In genomic region chr2:27298391-27299080, GRCh38 we compare ENCODE assay signal across 30 cellular contexts. TPM values are rescaled to one million over a fixed set of nuclear protein-coding genes. Genes with fewer than 3 reads are reported as not detected.
DNase-seq lines count a peak whose midpoint lies in the region; ATAC-seq, FAIRE-seq and TF ChIP-seq lines count a peak whose summit lies in the region.
"Had no signal": no experiment of that assay in that cellular context is flagged by ENCODE, and none has a peak within 500 bp of the region (broad histone marks: within the 10 kb centered on the region; RNA-seq: fewer than 3 reads in every experiment).

No MANE protein-coding gene starts in this region.

- intact Hi-C loops in MCF 10A (cut with micrococcal nuclease) (no loop called here), breast epithelium (cut with DNase I; ENCODE audit: low total_unique reads) (no loop called here), PC-9 (cut with micrococcal nuclease; ENCODE audit: unreplicated experiment) (no loop called here)

- no peaks in the 10 kb centered on the region for H3K79me2 ChIP-seq in astrocyte (ENCODE audit: insufficient read depth, low read length)
- no peaks in the 10 kb centered on the region for H3K79me2 ChIP-seq in PC-9 (ENCODE audit: low read depth)

- H3K9ac ChIP-seq in astrocyte (ENCODE audit: low read length) (no peak overlapping the region), skeletal muscle tissue (ENCODE audit: low read depth in 1 of 3, low read length in 3 of 3) (peak overlapping the region in 2 of 3 donors; percentile 14 to 33)

- H3K4me3 Mint-ChIP-seq in MCF 10A (ENCODE audit: unreplicated experiment) (no peak overlapping the region), astrocyte (ENCODE audit: unreplicated experiment) (peak overlapping the region; percentile 13), osteocyte (ENCODE audit: unreplicated experiment) (no peak overlapping the region)
- H3K4me3 Mint-ChIP-seq: activated CD4-positive, alpha-beta T cell treated with anti-CD3 and anti-CD28 coated beads, Interleukin-2, amount 10 ng/mL, durations not matched to agents 7 days and 5 days; activated T-cell treated with anti-CD3 and anti-CD28 coated beads, Interleukin-2, amount 50 U/mL, for 24 hours; B cell; CD8-positive, alpha-beta memory T cell; H9; memory B cell; stimulated activated naive CD8-positive, alpha-beta T cell treated with anti-CD3 and anti-CD28 coated beads, Interleukin-15, Interleukin-2, amounts not matched to agents 100 ng/mL and 50 ng/mL, for 24 hours had no signal

- H3K36me3 Mint-ChIP-seq in MCF 10A (ENCODE audit: insufficient read depth, unreplicated experiment) (no peaks in the 10 kb centered on the region), astrocyte (ENCODE audit: low read depth, unreplicated experiment) (no peaks in the 10 kb centered on the region), osteocyte (ENCODE audit: unreplicated experiment) (no peaks in the 10 kb centered on the region)
- H3K36me3 Mint-ChIP-seq: CD8-positive, alpha-beta memory T cell; memory B cell had no signal

- no peaks in the 10 kb centered on the region for H3K9me3 ChIP-seq in breast epithelium
- H3K9me3 ChIP-seq in astrocyte (ENCODE audit: insufficient read depth, low read depth, low read length): no peaks in the 10 kb centered on the region
- H3K9me3 ChIP-seq in skeletal muscle tissue (ENCODE audit: control insufficient read depth in 3 of 3, low read length in 3 of 3): no peaks in the 10 kb centered on the region
- no peaks in the 10 kb centered on the region for H3K9me3 ChIP-seq in PC-9 (ENCODE audit: insufficient read depth, low read depth)
- H3K9me3 ChIP-seq: neutrophil, thoracic aorta, vagina had no signal

- TF ChIP-seq POLR2A in breast epithelium (IDR thresholded peaks at IDR 0.05): no peak

- H3K4me1 ChIP-seq in breast epithelium (no peaks in the 10 kb centered on the region), astrocyte (ENCODE audit: insufficient read depth, low read length) (peaks cover under 1% of the 10 kb centered on the region), skeletal muscle tissue (ENCODE audit: control insufficient read depth in 3 of 3, insufficient read depth in 3 of 3, low read length in 3 of 3) (peaks cover 27 to 60% (median 48%) of the 10 kb centered on the region in 3 donors), PC-9 (replicated peaks; ENCODE audit: insufficient read depth) (peaks cover 7% of the 10 kb centered on the region)
- H3K4me1 ChIP-seq: vagina had no signal

- H3K36me3 ChIP-seq in breast epithelium: no peaks in the 10 kb centered on the region
- H3K36me3 ChIP-seq in astrocyte (ENCODE audit: insufficient read depth, low read length): no peaks in the 10 kb centered on the region
- peaks cover 18 to 32% (median 31%) of the 10 kb centered on the region in 3 donors for H3K36me3 ChIP-seq in skeletal muscle tissue (ENCODE audit: control insufficient read depth in 3 of 3, insufficient read depth in 3 of 3, low read length in 3 of 3)
- no peaks in the 10 kb centered on the region for H3K36me3 ChIP-seq in PC-9 (ENCODE audit: low read depth)
- H3K36me3 ChIP-seq: neutrophil, thoracic aorta, vagina had no signal

- H3K27ac Mint-ChIP-seq in MCF 10A (ENCODE audit: low read depth, unreplicated experiment) (no peak overlapping the region), astrocyte (ENCODE audit: unreplicated experiment) (no peak overlapping the region), osteocyte (ENCODE audit: unreplicated experiment) (no peak overlapping the region)
- H3K27ac Mint-ChIP-seq: activated CD4-positive, alpha-beta T cell treated with anti-CD3 and anti-CD28 coated beads, Interleukin-2, amount 10 ng/mL, durations not matched to agents 7 days and 5 days; activated T-cell treated with anti-CD3 and anti-CD28 coated beads, Interleukin-2, amount 50 U/mL, for 24 hours; B cell; memory B cell; stimulated activated naive CD8-positive, alpha-beta T cell treated with anti-CD3 and anti-CD28 coated beads, Interleukin-15, Interleukin-2, amounts not matched to agents 100 ng/mL and 50 ng/mL, for 24 hours had no signal

- no peaks in the 10 kb centered on the region for H3K27me3 ChIP-seq in breast epithelium
- peaks cover 11% of the 10 kb centered on the region for H3K27me3 ChIP-seq in astrocyte (ENCODE audit: insufficient read depth, low read length)
- no peaks in the 10 kb centered on the region for H3K27me3 ChIP-seq in skeletal muscle tissue (ENCODE audit: control insufficient read depth in 3 of 3, insufficient read depth in 3 of 3, low read length in 3 of 3)
- H3K27me3 ChIP-seq in PC-9 (ENCODE audit: insufficient read depth, low read depth): no peaks in the 10 kb centered on the region
- H3K27me3 ChIP-seq: vagina had no signal

- H3F3A ChIP-seq in PC-9 (ENCODE audit: insufficient read depth, low read depth): peaks cover 11% of the 10 kb centered on the region

- no peak for TF ChIP-seq CTCF in MCF 10A (IDR thresholded peaks at IDR 0.05; ENCODE audit: unreplicated experiment)
- no peak for TF ChIP-seq CTCF in breast epithelium (IDR thresholded peaks at IDR 0.05)
- no peak for TF ChIP-seq CTCF in astrocyte (IDR thresholded peaks at IDR 0.05; ENCODE audit: insufficient read depth, low read depth, low read length)
- TF ChIP-seq CTCF in osteocyte (IDR thresholded peaks at IDR 0.05): no peak
- no peak for TF ChIP-seq CTCF in PC-9 (conservative IDR thresholded peaks at IDR 0.05)

- no peak for FAIRE-seq in astrocyte (lab: Jason Lieb, UNC)
- FAIRE-seq: endothelial cell of umbilical vein had no signal

- H3K9me2 ChIP-seq in PC-9 (ENCODE audit: insufficient read depth): no peaks in the 10 kb centered on the region

- H3K9me3 Mint-ChIP-seq in MCF 10A (ENCODE audit: unreplicated experiment) (no peaks in the 10 kb centered on the region), astrocyte (ENCODE audit: unreplicated experiment) (peaks cover 2% of the 10 kb centered on the region), osteocyte (ENCODE audit: unreplicated experiment) (no peaks in the 10 kb centered on the region)
- H3K9me3 Mint-ChIP-seq: activated CD4-positive, alpha-beta T cell treated with anti-CD3 and anti-CD28 coated beads, Interleukin-2, amount 10 ng/mL, durations not matched to agents 7 days and 5 days; activated T-cell treated with anti-CD3 and anti-CD28 coated beads, Interleukin-2, amount 50 U/mL, for 24 hours; CD8-positive, alpha-beta memory T cell; H9; memory B cell; stimulated activated naive CD8-positive, alpha-beta T cell treated with anti-CD3 and anti-CD28 coated beads, Interleukin-15, Interleukin-2, amounts not matched to agents 100 ng/mL and 50 ng/mL, for 24 hours had no signal

- no TSS peak for BruUV-seq in MCF 10A (replicated peaks; lab: Mats Ljungman, UMichigan)
- no TSS peak for BruUV-seq in PC-9 (replicated peaks; lab: Mats Ljungman, UMichigan)

- DNase-seq in MCF 10A (ENCODE audit: unreplicated experiment) (peak; percentile 17), breast epithelium (ENCODE audit: low spot score in 2 of 2) (no peak), H4 (ENCODE audit: low spot score) (peak; percentile 16), astrocyte (ENCODE audit: low read depth) (no peak), osteocyte (ENCODE audit: extremely low spot score, unreplicated experiment) (no peak), PC-9 (no peak)
- DNase-seq: activated CD4-positive, alpha-beta T cell treated with anti-CD3 and anti-CD28 coated beads, Interleukin-2, amount 10 ng/mL, durations not matched to agents 7 days and 5 days; activated gamma-delta T cell; activated T-cell treated with anti-CD3 and anti-CD28 coated beads, Interleukin-2, amount 50 U/mL, for 24 hours; CD8-positive, alpha-beta memory T cell; GDM1; H9; head of caudate nucleus; NCI-H1417 treated with DMSO at 0.1 percent for 48 hours; NCI-H2107; NCI-H510A; SHP77 treated with DMSO at 0.1 percent for 48 hours; SW 1271; T-helper 9 cell had no signal

- H3K27ac ChIP-seq in breast epithelium: peak overlapping the region in 1 of 2 donors; percentile 23
- no peak overlapping the region for H3K27ac ChIP-seq in astrocyte (ENCODE audit: low read depth, low read length)
- H3K27ac ChIP-seq in skeletal muscle tissue (ENCODE audit: low read depth, low read length): no peak overlapping the region
- H3K27ac ChIP-seq in PC-9: no peak overlapping the region
- H3K27ac ChIP-seq: neutrophil, thoracic aorta, vagina had no signal

- H3K4me1 Mint-ChIP-seq in MCF 10A (ENCODE audit: insufficient read depth, unreplicated experiment) (no peaks in the 10 kb centered on the region), astrocyte (ENCODE audit: low read depth, unreplicated experiment) (no peaks in the 10 kb centered on the region), osteocyte (ENCODE audit: unreplicated experiment) (peaks cover 8% of the 10 kb centered on the region)

- H4K20me1 ChIP-seq in astrocyte (ENCODE audit: insufficient read depth, low read length): no peaks in the 10 kb centered on the region
- H4K20me1 ChIP-seq in PC-9 (ENCODE audit: insufficient read depth): no peaks in the 10 kb centered on the region

- H3K27me3 Mint-ChIP-seq in MCF 10A (ENCODE audit: insufficient read depth, unreplicated experiment) (no peaks in the 10 kb centered on the region), astrocyte (ENCODE audit: low read depth, unreplicated experiment) (peaks cover 21% of the 10 kb centered on the region), osteocyte (ENCODE audit: unreplicated experiment) (peaks cover 17% of the 10 kb centered on the region)

- POLR2A ChIA-PET in MCF 10A (lab: Yijun Ruan, JAX) (interaction anchor here (1.5 kb wide), 1 partner anchor 15 kb away, joined by 3 read pairs; no protein-coding TSS in a partner anchor), PC-9 (lab: Charles Lee; ENCODE audit: unreplicated experiment) (no interaction called here)

- CTCF ChIA-PET in MCF 10A (lab: Yijun Ruan, JAX): interaction anchor here (1.0 to 3.3 kb wide), 2 partner anchors 18 to 22 kb away, joined by 3 to 9 read pairs; no protein-coding TSS in a partner anchor
- CTCF ChIA-PET in PC-9 (lab: Charles Lee): no interaction called here

- ATAC-seq in GM19463 (IDR thresholded peaks at IDR 0.05; ENCODE audit: unreplicated experiment): no peak

- H3K4me3 ChIP-seq in breast epithelium: no peak overlapping the region
- no peak overlapping the region for H3K4me3 ChIP-seq in astrocyte (ENCODE audit: insufficient read depth, low read depth, low read length)
- H3K4me3 ChIP-seq in skeletal muscle tissue (ENCODE audit: low read length in 3 of 3): no peak overlapping the region
- H3K4me3 ChIP-seq in PC-9: no peak overlapping the region
- H3K4me3 ChIP-seq: thoracic aorta, vagina had no signal

- H2AFZ ChIP-seq in astrocyte (ENCODE audit: low read depth, low read length): no peak overlapping the region
- no peak overlapping the region for H2AFZ ChIP-seq in PC-9

- H3K4me2 ChIP-seq in astrocyte (ENCODE audit: low read length): no peak overlapping the region
- no peak overlapping the region for H3K4me2 ChIP-seq in PC-9

RNA-seq across cellular contexts. Expression of gene UCN, which starts 9.7 kb away (rescaled TPM):
- total RNA-seq in MCF 10A (2022) (7.9 and 9.5 TPM in 2 replicates), breast epithelium (1 to 10 TPM in 2 of 3 donors, under 1 TPM in 1; 0.80 to 8.8 (median 4.6) TPM), astrocyte (1.1 and 1.5 TPM in 2 replicates), skeletal muscle tissue (1.0 TPM), osteocyte (2.6 and 4.1 TPM in 2 replicates), PC-9 (2021) (2.8 and 4.6 TPM in 2 replicates)
- total RNA-seq in H4 (2014; rRNA removed; shearing (Covaris generic)): 0.53 TPM in 1 of 2 replicates, not detected in the other

RNA-seq across cellular contexts. Expression of gene TRIM54, which starts 16.3 kb away (rescaled TPM):
- total RNA-seq in MCF 10A (2022) (not detected in 2 replicates), breast epithelium (under 1 TPM in 2 of 3 donors, not detected in 1; 0.15 to 0.66 TPM), astrocyte (not detected in 2 replicates), skeletal muscle tissue (60.0 TPM), osteocyte (not detected in 2 replicates), PC-9 (2021) (8.2 and 9.8 TPM in 2 replicates)
- total RNA-seq in H4 (2014; rRNA removed; shearing (Covaris generic)): 0.35 TPM in 1 of 2 replicates, not detected in the other
- total RNA-seq: activated CD4-positive, alpha-beta T cell treated with anti-CD3 and anti-CD28 coated beads, Interleukin-2, amount 10 ng/mL, durations not matched to agents 7 days and 5 days; B cell; chondrocyte; pulmonary artery endothelial cell had no signal

RNA-seq across cellular contexts. Expression of gene DNAJC5G, which starts 23.3 kb away (rescaled TPM):
- not detected in 2 replicates for total RNA-seq in MCF 10A (2022)
- not detected for total RNA-seq in breast epithelium
- total RNA-seq in H4 (2014; rRNA removed; shearing (Covaris generic)): not detected in 2 replicates
- not detected in 2 replicates for total RNA-seq in astrocyte
- total RNA-seq in skeletal muscle tissue: under 0.01 TPM
- total RNA-seq in osteocyte: not detected in 2 replicates
- total RNA-seq in PC-9 (2021): not detected in 2 replicates
- total RNA-seq: activated CD4-positive, alpha-beta T cell treated with anti-CD3 and anti-CD28 coated beads, Interleukin-2, amount 10 ng/mL, durations not matched to agents 7 days and 5 days; B cell; CD8-positive, alpha-beta memory T cell; chondrocyte; pulmonary artery endothelial cell had no signal

RNA-seq across cellular contexts. Expression of gene MPV17, which starts 24.4 kb away (rescaled TPM):
- total RNA-seq in MCF 10A (2022) (104 and 114 TPM in 2 replicates), breast epithelium (10 to 100 TPM; 72.8 to 95.1 (median 79.4) TPM), astrocyte (54.0 and 55.7 TPM in 2 replicates), skeletal muscle tissue (23.0 TPM), osteocyte (76.0 and 85.5 TPM in 2 replicates), PC-9 (2021) (42.2 and 47.5 TPM in 2 replicates)
- 52.9 and 61.7 TPM in 2 replicates for total RNA-seq in H4 (2014; rRNA removed; shearing (Covaris generic))

RNA-seq across cellular contexts. Expression of gene SLC30A3, which starts 35.7 kb away (rescaled TPM):
- not detected in 2 replicates for total RNA-seq in MCF 10A (2022)
- total RNA-seq in breast epithelium: under 1 TPM in 1 of 3 donors, not detected in 2; 0.33 TPM
- 0.46 and 0.49 TPM in 2 replicates for total RNA-seq in H4 (2014; rRNA removed; shearing (Covaris generic))
- 0.16 and 0.34 TPM in 2 replicates for total RNA-seq in astrocyte
- total RNA-seq in skeletal muscle tissue: 0.52 TPM
- not detected in 2 replicates for total RNA-seq in osteocyte
- total RNA-seq in PC-9 (2021): 1.5 and 2.3 TPM in 2 replicates
- total RNA-seq: B cell, pulmonary artery endothelial cell had no signal

Comparison
In these comparisons a context has a peak if more than half of its experiments do, and no peak if none do; other contexts are left out.
1. DNase-seq: peak in MCF 10A (single experiment) and H4 (single experiment); none in breast epithelium (0 of 2), astrocyte (single experiment), osteocyte (single experiment) and PC-9 (0 of 2).